Comparison of ENCODE assay signal across 9 cellular contexts in the genomic region with DNA sequence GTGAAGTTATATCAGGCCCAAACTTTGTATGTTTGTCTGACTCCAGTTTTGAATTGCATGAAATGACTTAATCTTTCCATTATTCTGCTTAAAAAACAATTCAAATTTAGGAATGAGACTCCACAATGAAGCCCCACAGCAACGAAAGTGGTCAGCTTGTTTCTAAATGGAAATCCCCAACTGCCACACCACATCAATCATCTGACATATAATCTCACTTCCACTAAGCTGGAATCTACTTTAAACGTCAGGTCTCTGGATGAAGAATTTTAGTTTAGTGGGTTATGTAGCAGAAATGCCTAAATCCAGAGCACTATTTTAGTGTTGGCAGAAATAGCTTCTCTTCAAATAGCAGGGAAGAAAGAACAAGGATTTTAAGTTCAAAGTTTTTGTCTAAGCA. TPM values are rescaled to one million over a fixed set of nuclear protein-coding genes. Genes with fewer than 3 reads are reported as not detected.
DNase-seq lines count a peak whose midpoint lies in the region; ATAC-seq, FAIRE-seq and TF ChIP-seq lines count a peak whose summit lies in the region.
"Had no signal": no experiment of that assay in that cellular context is flagged by ENCODE, and none has a peak within 500 bp of the region (broad histone marks: within the 10 kb centered on the region; RNA-seq: fewer than 3 reads in every experiment).

No MANE protein-coding gene starts in this region.

- H3K4me2 ChIP-seq in Loucy (ENCODE audit: low read depth, low read length, poor library complexity, severe bottlenecking) (peak overlapping the region; percentile 98), K562 (ENCODE audit: insufficient read depth, low read length) (peak overlapping the region; percentile 91)

- H2AFZ ChIP-seq in Loucy (ENCODE audit: low read length): no peak overlapping the region
- peak overlapping the region; percentile 41; the same call in 1 of the 2 replicates for H2AFZ ChIP-seq in K562 (ENCODE audit: low read depth, low read length)

- H3K79me2 ChIP-seq in Loucy (ENCODE audit: insufficient read depth, low read length) (peaks cover 40% of the 10 kb centered on the region), K562 (ENCODE audit: control insufficient read depth, insufficient read depth, low read length) (peaks cover 47% of the 10 kb centered on the region)

- ATAC-seq in K562 (no peak), GM19467 (IDR thresholded peaks at IDR 0.05; ENCODE audit: unreplicated experiment) (no peak), HG03442 (IDR thresholded peaks at IDR 0.05; ENCODE audit: unreplicated experiment) (no peak)

- H3K27ac Mint-ChIP-seq in activated CD4-positive, alpha-beta T cell treated with anti-CD3 and anti-CD28 coated beads, Interleukin-2, amount 10 ng/mL, durations not matched to agents 7 days and 5 days: peak overlapping the region; percentile 96

- intact Hi-C loops in K562 (cut with micrococcal nuclease): loop anchor here (2.0 kb wide), 1 partner anchor 42 kb away; no protein-coding TSS in a partner anchor

- no peaks in the 10 kb centered on the region for H3K36me3 ChIP-seq in Loucy (ENCODE audit: insufficient read depth, low read length)
- H3K36me3 ChIP-seq in K562 (ENCODE audit: control insufficient read depth, insufficient read depth, low read length): peaks cover 6% of the 10 kb centered on the region; the same call in 2 of the 3 replicates

- H3K27me3 ChIP-seq in Loucy (ENCODE audit: insufficient read depth, low read length, poor library complexity, severe bottlenecking) (no peaks in the 10 kb centered on the region), K562 (ENCODE audit: control insufficient read depth in 2 of 2, insufficient read depth in 2 of 2, low read length in 2 of 2) (no peaks in the 10 kb centered on the region)

- CTCF ChIA-PET in activated CD4-positive, alpha-beta T cell treated with anti-CD3 and anti-CD28 coated beads, Interleukin-2, amount 10 ng/mL, durations not matched to agents 7 days and 5 days (lab: Charles Lee): no interaction called here
- CTCF ChIA-PET in K562 (lab: Yijun Ruan, JAX; ENCODE audit: low intra/inter-chr PET ratio): interaction anchor here (0.6 kb wide), 1 partner anchor 50 kb away, joined by 5 read pairs; no protein-coding TSS in a partner anchor

- FAIRE-seq in K562 (lab: Jason Lieb, UNC): no peak

- H3K4me3 ChIP-seq in Loucy (ENCODE audit: low read length, poor library complexity, severe bottlenecking) (peak overlapping the region; percentile 95), K562 (peak overlapping the region; percentile 89), skin epidermis (no peak overlapping the region)

- H3K9me3 Mint-ChIP-seq in activated CD4-positive, alpha-beta T cell treated with anti-CD3 and anti-CD28 coated beads, Interleukin-2, amount 10 ng/mL, durations not matched to agents 7 days and 5 days: no peaks in the 10 kb centered on the region

- no peaks in the 10 kb centered on the region for H3K9me1 ChIP-seq in K562 (ENCODE audit: control insufficient read depth, insufficient read depth, low read length)

- no peaks in the 10 kb centered on the region for H3K9me2 ChIP-seq in Loucy (replicated peaks; ENCODE audit: low read depth, low read length)

- TF ChIP-seq CTCF in Loucy (conservative IDR thresholded peaks at IDR 0.05; ENCODE audit: low read length) (no peak), K562 (IDR thresholded peaks at IDR 0.05 in 2 of 3, conservative IDR thresholded peaks at IDR 0.05 in 1 of 3; ENCODE audit: insufficient read depth in 2 of 3, low read depth in 1 of 3, low read length in 3 of 3) (no peak)

- H3K27me3 Mint-ChIP-seq in activated CD4-positive, alpha-beta T cell treated with anti-CD3 and anti-CD28 coated beads, Interleukin-2, amount 10 ng/mL, durations not matched to agents 7 days and 5 days: no peaks in the 10 kb centered on the region

- H3F3A ChIP-seq in Loucy (ENCODE audit: low read depth): peaks cover 11% of the 10 kb centered on the region; the same call in 1 of the 2 replicates

- peak; percentile 51; the same call in 1 of the 2 replicates for TF ChIP-seq EP300 in K562 (IDR thresholded peaks at IDR 0.05; ENCODE audit: low read length)

- no peak for DNase-seq in activated CD4-positive, alpha-beta T cell treated with anti-CD3 and anti-CD28 coated beads, Interleukin-2, amount 10 ng/mL, durations not matched to agents 7 days and 5 days
- DNase-seq in activated CD4-positive, alpha-beta T cell treated with anti-CD3 and anti-CD28 coated beads, Interleukin-2, amount 50 U/mL, for 1 hour: no peak
- DNase-seq in K562 (ENCODE audit: extremely low read depth in 1 of 4, low spot score in 3 of 4): peak in 1 of 4 experiments; percentile 50
- no peak for DNase-seq in activated CD4-positive, CD25-positive, alpha-beta regulatory T cell (lab: John Stamatoyannopoulos, UW)
- DNase-seq: activated naive CD4-positive, alpha-beta T cell treated with Interleukin-2 at 50 U/mL for 16 hours had no signal

- 0% methylated on average over 2 of the region's 2 CpGs for WGBS in K562 (ENCODE audit: insufficient coverage, low coverage, missing lambda C conversion rate)

- POLR2A ChIA-PET in activated CD4-positive, alpha-beta T cell treated with anti-CD3 and anti-CD28 coated beads, Interleukin-2, amount 10 ng/mL, durations not matched to agents 7 days and 5 days (lab: Charles Lee): no interaction called here
- POLR2A ChIA-PET in K562 (lab: Yijun Ruan, JAX): interaction anchor here (0.7 to 1.6 kb wide), 2 partner anchors 145 to 781 kb away, joined by 5 read pairs; no protein-coding TSS in a partner anchor

- BruUV-seq in K562 (replicated peaks; lab: Mats Ljungman, UMichigan): no TSS peak

- peak overlapping the region; percentile 98; the same call in 2 of the 3 replicates for H3K27ac ChIP-seq in K562 (ENCODE audit: extremely low read depth, low read depth, low read length)
- peak overlapping the region in 12 of 21 experiments; percentile 86 to 99 (median 98) for H3K27ac ChIP-seq in skin epidermis

- no peak for TF ChIP-seq POLR2A in K562 (conservative IDR thresholded peaks at IDR 0.05)

- H3K9ac ChIP-seq in Loucy (ENCODE audit: low read depth, low read length, poor library complexity, severe bottlenecking) (peak overlapping the region; percentile 99), K562 (ENCODE audit: insufficient read depth in 1 of 2, low read depth in 2 of 2, low read length in 2 of 2) (peak overlapping the region in 1 of 2 experiments; percentile 99; a peak in 2 of 4 replicates)

- in situ Hi-C loops in K562 (cut with MboI): no loop called here

- H3K4me1 Mint-ChIP-seq in activated CD4-positive, alpha-beta T cell treated with anti-CD3 and anti-CD28 coated beads, Interleukin-2, amount 10 ng/mL, durations not matched to agents 7 days and 5 days: peaks cover 30% of the 10 kb centered on the region

- TF ChIP-seq RAD21 in K562 (CRISPR knock-in tag; conservative IDR thresholded peaks at IDR 0.05 in 1 of 2, IDR thresholded peaks at IDR 0.05 in 1 of 2): no peak

- peak overlapping the region; percentile 84 for H3K4me3 Mint-ChIP-seq in activated CD4-positive, alpha-beta T cell treated with anti-CD3 and anti-CD28 coated beads, Interleukin-2, amount 10 ng/mL, durations not matched to agents 7 days and 5 days

- H3K4me1 ChIP-seq in Loucy (ENCODE audit: insufficient read depth, low read length, poor library complexity, severe bottlenecking) (peaks cover 42% of the 10 kb centered on the region), K562 (replicated peaks in 1 of 2; ENCODE audit: control insufficient read depth in 2 of 2, insufficient read depth in 2 of 2, low read length in 2 of 2) (peaks cover 15 to 38% of the 10 kb centered on the region in 2 experiments)

- H4K20me1 ChIP-seq in Loucy (ENCODE audit: insufficient read depth, low read length, poor library complexity, severe bottlenecking): peaks cover 23% of the 10 kb centered on the region
- peaks cover 7% of the 10 kb centered on the region for H4K20me1 ChIP-seq in K562 (replicated peaks; ENCODE audit: control insufficient read depth, insufficient read depth, low read length)

- H3K36me3 Mint-ChIP-seq in activated CD4-positive, alpha-beta T cell treated with anti-CD3 and anti-CD28 coated beads, Interleukin-2, amount 10 ng/mL, durations not matched to agents 7 days and 5 days (ENCODE audit: low read depth): peaks cover 2% of the 10 kb centered on the region

- H3K9me3 ChIP-seq in Loucy (ENCODE audit: insufficient read depth, low read depth, low read length) (no peaks in the 10 kb centered on the region), K562 (replicated peaks; ENCODE audit: control insufficient read depth, insufficient read depth, low read depth, low read length) (no peaks in the 10 kb centered on the region)

TF ChIP-seq in K562, 482 proteins besides CTCF, POLR2A, EP300 and RAD21 (continues in another document):
- TF ChIP-seq ZNF445 (CRISPR knock-in tag; IDR thresholded peaks at IDR 0.05; ENCODE audit: low read depth) (no peak), NRF1 (conservative IDR thresholded peaks at IDR 0.05 in 1 of 2, IDR thresholded peaks at IDR 0.05 in 1 of 2) (no peak), FOXK2 (conservative IDR thresholded peaks at IDR 0.05 in 1 of 2, IDR thresholded peaks at IDR 0.05 in 1 of 2; ENCODE audit: low read depth in 2 of 2) (0 out of 4 replicates have a peak, but pooled peaks of 1 of the 2 experiments have one; percentile 13), FOXJ2 (tag; IDR thresholded peaks at IDR 0.05) (0 out of 2 replicates have a peak, but pooled peaks have one; percentile 22), TRIM24 (IDR thresholded peaks at IDR 0.05) (no peak)

RNA-seq across cellular contexts. Expression of a gene that starts 1.8 kb away (rescaled TPM):
- total RNA-seq in activated CD4-positive, alpha-beta T cell treated with anti-CD3 and anti-CD28 coated beads, Interleukin-2, amount 10 ng/mL, durations not matched to agents 7 days and 5 days: 10 to 100 TPM; 23.2 to 31.3 TPM
- total RNA-seq in K562 (2011; cell fraction: chromatin; rRNA removed; ENCODE audit: low replicate concordance): 277 and 609 TPM in 2 replicates
- total RNA-seq in K562 (2011; cell fraction: nucleolus; rRNA removed): 85.4 and 124 TPM in 2 replicates
- 181 and 239 TPM in 2 replicates for total RNA-seq in K562 (2011; cell fraction: nucleoplasm; rRNA removed)
- total RNA-seq in K562 (2014; rRNA removed) (87.6 and 88.6 TPM in 2 replicates), K562 (2014; rRNA removed; fragmentation: Illumina TruSeq; extraction: Trizol) (141 and 176 TPM in 2 replicates), K562 (2015; rRNA removed; fragmentation: Illumina TruSeq; extraction: Trizol) (202 and 217 TPM in 2 replicates), K562 (2021) (104 and 120 TPM in 2 replicates)
- polyA plus RNA-seq in K562 (2011; rRNA removed) (125 and 150 TPM in 2 replicates), K562 (2014; fragmentation: Illumina TruSeq; extraction: Trizol) (96.8 and 104 TPM in 2 replicates), K562 (2014; fragmentation: Nextera tagmentation; extraction: Ambion mirVana) (10 to 100 TPM; 17.0 to 24.0 TPM), K562 (2014; rRNA removed) (76.3 and 85.8 TPM in 2 replicates)
- polyA plus RNA-seq in K562 (2011; cell fraction: cytosol; rRNA removed): 51.4 and 56.4 TPM in 2 replicates
- 185 and 191 TPM in 2 replicates for polyA plus RNA-seq in K562 (2011; cell fraction: nucleus; rRNA removed)
- 52.6 and 57.6 TPM in 2 replicates for polyA plus RNA-seq in K562 (2012)
- 321 and 336 TPM in 2 replicates for polyA minus RNA-seq in K562 (2011; rRNA and poly(A)+ RNA removed)
- 69.5 and 101 TPM in 2 replicates for polyA minus RNA-seq in K562 (2011; cell fraction: cytosol; rRNA and poly(A)+ RNA removed)
- 312 and 418 TPM in 2 replicates for polyA minus RNA-seq in K562 (2011; cell fraction: nucleus; rRNA and poly(A)+ RNA removed)

Comparison
In these comparisons a context has a peak if more than half of its experiments do, and no peak if none do; other contexts are left out.
1. H3K4me3 ChIP-seq: peak in Loucy (single experiment) and K562 (single experiment); none in skin epidermis (0 of 7).